24 cellular contexts compared by ENCODE assay signal in genomic region chr10:36177071-36177470, GRCh38.
"Had no signal": no experiment of that assay in that cellular context is flagged by ENCODE, and none has a peak within 500 bp of the region (broad histone marks: within the 10 kb centered on the region; RNA-seq: fewer than 3 reads in every experiment).

No MANE protein-coding gene starts in this region.

- H3K36me3 ChIP-seq: left lung, right atrium auricular region, right lobe of liver, tibial nerve, uterus had no signal

- H2AFZ ChIP-seq: parathyroid adenoma had no signal

- H3K27me3 ChIP-seq: left lung, right atrium auricular region, right lobe of liver, tibial nerve, uterus had no signal

- H3K27ac ChIP-seq: left lung, parathyroid adenoma, right atrium auricular region, right lobe of liver, tibial nerve, uterus had no signal

- H3K4me3 ChIP-seq: left lung, lung, mucosa of descending colon, right atrium auricular region, right lobe of liver, smooth muscle cell, tibial nerve, uterus had no signal

- H3K4me1 ChIP-seq: parathyroid adenoma, right lobe of liver had no signal

- H3K9me3 ChIP-seq: left lung, mucosa of descending colon, right atrium auricular region, right lobe of liver, tibial nerve, uterus had no signal

- DNase-seq: hypothalamus; immature natural killer cell; kidney; left colon; left lung; midbrain; mucosa of descending colon; naive thymus-derived CD4-positive, alpha-beta T cell; nucleus accumbens; right lobe of liver; stimulated activated CD4-positive, alpha-beta T cell treated with anti-CD3 and anti-CD28 coated beads, Interleukin-1b, Interleukin-23, amount 100 ng/mL, for 48 hours; stimulated activated CD4-positive, alpha-beta T cell treated with anti-CD3 and anti-CD28 coated beads, Interleukin-2, amount 100 ng/mL, for 48 hours; stimulated activated CD4-positive, alpha-beta T cell treated with anti-CD3 and anti-CD28 coated beads, Interleukin-4, amount 100 ng/mL, for 4 hours; stimulated activated CD8-positive, alpha-beta memory T cell treated with anti-CD3 and anti-CD28 coated beads, Interleukin-4, amount 100 ng/mL, for 48 hours; stimulated activated naive CD4-positive, alpha-beta T cell treated with Interleukin-2 at 50 U/mL for 16 hours; stimulated activated naive CD8-positive, alpha-beta T cell treated with anti-CD3 and anti-CD28 coated beads, Interleukin-15, amount 100 ng/mL, for 72 hours; substantia nigra; uterus had no signal

- H3K4me2 ChIP-seq: smooth muscle cell had no signal

- H3K9ac ChIP-seq: parathyroid adenoma had no signal

- H3K79me2 ChIP-seq: parathyroid adenoma had no signal

- ATAC-seq: left colon; left lung; mucosa of descending colon; naive thymus-derived CD4-positive, alpha-beta T cell; right lobe of liver; stimulated activated memory B cell treated with anti-CD40 and anti-IgM and Interleukin-4, amounts not matched to agents 10 μg/mL and 1 μg/mL and 100 μg/mL, for 72 hours; stimulated activated naive CD8-positive, alpha-beta T cell treated with anti-CD3 and anti-CD28 coated beads, Interleukin-15, amount 100 ng/mL, for 72 hours had no signal
